Comparison of ENCODE assay signal across 1 cellular context in the genomic region with DNA sequence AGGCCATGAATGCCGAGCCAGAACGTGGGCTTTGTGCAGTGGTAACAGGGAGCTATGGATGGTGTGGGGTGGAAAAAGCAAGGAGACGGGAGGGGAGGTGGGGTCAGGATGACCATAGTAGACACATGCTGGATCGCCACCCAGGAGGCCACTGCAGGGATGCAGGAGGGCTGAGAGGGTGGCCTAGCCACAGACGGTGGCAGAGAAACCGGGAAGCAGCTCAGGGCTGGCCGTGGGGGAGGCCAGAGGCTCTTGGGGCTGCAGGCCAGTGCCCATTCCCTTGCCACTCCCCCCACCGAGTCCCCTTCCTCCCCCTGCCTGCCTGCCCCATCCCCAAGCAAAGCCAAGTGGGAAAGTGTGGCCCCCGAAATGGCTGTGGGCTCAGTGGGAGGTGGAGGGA.
TF ChIP-seq lines count a peak whose summit lies in the region.

No MANE protein-coding gene starts in this region.

TF ChIP-seq in HEK293, 187 proteins besides CTCF, POLR2A, EP300 and RAD21:
- TF ChIP-seq GLIS1 (tag by site-specific recombination; IDR thresholded peaks at IDR 0.05) (peak; percentile 53), ZNF449 (tag by site-specific recombination; IDR thresholded peaks at IDR 0.05) (no peak), IKZF3 (tag by site-specific recombination; IDR thresholded peaks at IDR 0.05) (no peak), SP7 (tag by site-specific recombination; IDR thresholded peaks at IDR 0.05) (no peak), ZNF266 (tag by site-specific recombination; IDR thresholded peaks at IDR 0.05; ENCODE audit: low read depth) (no peak), ZNF473 (tag by site-specific recombination; IDR thresholded peaks at IDR 0.05) (no peak)
- TF ChIP-seq, protein P1, sequence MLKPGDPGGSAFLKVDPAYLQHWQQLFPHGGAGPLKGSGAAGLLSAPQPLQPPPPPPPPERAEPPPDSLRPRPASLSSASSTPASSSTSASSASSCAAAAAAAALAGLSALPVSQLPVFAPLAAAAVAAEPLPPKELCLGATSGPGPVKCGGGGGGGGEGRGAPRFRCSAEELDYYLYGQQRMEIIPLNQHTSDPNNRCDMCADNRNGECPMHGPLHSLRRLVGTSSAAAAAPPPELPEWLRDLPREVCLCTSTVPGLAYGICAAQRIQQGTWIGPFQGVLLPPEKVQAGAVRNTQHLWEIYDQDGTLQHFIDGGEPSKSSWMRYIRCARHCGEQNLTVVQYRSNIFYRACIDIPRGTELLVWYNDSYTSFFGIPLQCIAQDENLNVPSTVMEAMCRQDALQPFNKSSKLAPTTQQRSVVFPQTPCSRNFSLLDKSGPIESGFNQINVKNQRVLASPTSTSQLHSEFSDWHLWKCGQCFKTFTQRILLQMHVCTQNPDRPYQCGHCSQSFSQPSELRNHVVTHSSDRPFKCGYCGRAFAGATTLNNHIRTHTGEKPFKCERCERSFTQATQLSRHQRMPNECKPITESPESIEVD (tag by site-specific recombination; IDR thresholded peaks at IDR 0.05): no peak
